8 cellular contexts compared by ENCODE assay signal in genomic region chr2:240983361-240983995, GRCh38. TPM values are rescaled to one million over a fixed set of nuclear protein-coding genes. Genes with fewer than 3 reads are reported as not detected.
DNase-seq lines count a peak whose midpoint lies in the region; ATAC-seq, FAIRE-seq and TF ChIP-seq lines count a peak whose summit lies in the region.

No MANE protein-coding gene starts in this region.

- no peaks in the 10 kb centered on the region for H3K36me3 ChIP-seq in kidney (ENCODE audit: control insufficient read depth in 1 of 2, insufficient read depth in 2 of 2, low read length in 2 of 2)
- H3K36me3 ChIP-seq in thoracic aorta: no peaks in the 10 kb centered on the region

- H3K27ac ChIP-seq in kidney (ENCODE audit: low read depth in 2 of 2, low read length in 2 of 2) (no peak overlapping the region), thoracic aorta (no peak overlapping the region)

- no peak for ATAC-seq in thoracic aorta (ENCODE audit: insufficient number of reproducible peaks, low FRiP score, low read depth)

- H3K4me1 ChIP-seq in kidney (ENCODE audit: control insufficient read depth in 1 of 2, insufficient read depth in 1 of 2, low read depth in 1 of 2, low read length in 2 of 2) (peaks cover 0 to 15% of the 10 kb centered on the region in 2 donors), thoracic aorta (ENCODE audit: control insufficient read depth in 1 of 2, low read depth in 2 of 2) (peaks cover 19 to 37% of the 10 kb centered on the region in 2 donors)

- peaks cover 0 to 3% of the 10 kb centered on the region in 2 donors for H3K9me3 ChIP-seq in kidney (ENCODE audit: control insufficient read depth in 1 of 2, low read length in 2 of 2)
- H3K9me3 ChIP-seq in thoracic aorta: no peaks in the 10 kb centered on the region

- no peak overlapping the region for H3K9ac ChIP-seq in kidney (ENCODE audit: low read length in 2 of 2)

- in situ Hi-C loops in astrocyte of the cerebellum (cut with HindIII; ENCODE audit: low sequenced_read_pairs): no loop called here

- no peak overlapping the region for H3K4me3 ChIP-seq in astrocyte of the cerebellum (ENCODE audit: low read depth, low read length)
- no peak overlapping the region for H3K4me3 ChIP-seq in kidney (ENCODE audit: low read length in 2 of 2)
- H3K4me3 ChIP-seq in thoracic aorta: peak overlapping the region; percentile 23

- no peaks in the 10 kb centered on the region for H3K27me3 ChIP-seq in thoracic aorta (replicated peaks; ENCODE audit: insufficient read depth)

- DNase-seq in NCI-H2107 treated with DMSO at 0.1 percent for 48 hours (lab: John Stamatoyannopoulos, UW; ENCODE audit: unreplicated experiment): peak; percentile 8
- DNase-seq in NCI-H2107 (lab: John Stamatoyannopoulos, UW): no peak
- peak; percentile 84 for DNase-seq in NCI-H748 (lab: John Stamatoyannopoulos, UW; ENCODE audit: unreplicated experiment)
- DNase-seq in astrocyte of the cerebellum (ENCODE audit: low read depth): no peak
- DNase-seq in kidney: peak; percentile 74
- no peak for DNase-seq in thoracic aorta (ENCODE audit: low spot score)
- DNase-seq in GM19238 (ENCODE audit: insufficient read length, low spot score): no peak
- no peak for DNase-seq in hippocampal formation (lab: John Stamatoyannopoulos, UW)

- no peak for FAIRE-seq in kidney (lab: Jason Lieb, UNC)

- intact Hi-C loops in kidney (cut with DNase I): no loop called here

- peak; percentile 64 for TF ChIP-seq CTCF in astrocyte of the cerebellum (IDR thresholded peaks at IDR 0.05; ENCODE audit: low read depth, low read length, missing control alignments)
- TF ChIP-seq CTCF in kidney (IDR thresholded peaks at IDR 0.05; ENCODE audit: borderline replicate concordance, extremely low read depth, insufficient read depth): peak; percentile 45
- peak; percentile 60 for TF ChIP-seq CTCF in thoracic aorta (IDR thresholded peaks at IDR 0.05)

RNA-seq across cellular contexts. Expression of gene SNED1, which starts 14.9 kb away (rescaled TPM):
- 42.1 TPM for total RNA-seq in kidney
- 3.0 TPM for polyA plus RNA-seq in kidney (ENCODE audit: insufficient read depth, low read depth, low replicate concordance)
- total RNA-seq in thoracic aorta: 100 to 1,000 TPM; 133 to 206 TPM

Comparison
In these comparisons a context has a peak if more than half of its experiments do, and no peak if none do; other contexts are left out.
1. DNase-seq: peak in NCI-H2107 treated with DMSO at 0.1 percent for 48 hours (single experiment), NCI-H748 (single experiment) and kidney (single experiment); none in NCI-H2107 (single experiment), astrocyte of the cerebellum (single experiment), thoracic aorta (single experiment), GM19238 (single experiment) and hippocampal formation (0 of 2).
2. Peak in every context shown above with its lines, with median percentiles within 50 percentile points of each other: CTCF ChIP-seq.